ENCODE assay signal across 13 cellular contexts in genomic region chr2:240800241-240800640, GRCh38. TPM values are rescaled to one million over a fixed set of nuclear protein-coding genes. Genes with fewer than 3 reads are reported as not detected.
DNase-seq lines count a peak whose midpoint lies in the region; ATAC-seq and TF ChIP-seq lines count a peak whose summit lies in the region.
"Had no signal": no experiment of that assay in that cellular context is flagged by ENCODE, and none has a peak within 500 bp of the region (broad histone marks: within the 10 kb centered on the region; RNA-seq: fewer than 3 reads in every experiment).

No MANE protein-coding gene starts in this region.

- TF ChIP-seq CTCF in endothelial cell (IDR thresholded peaks at IDR 0.05; ENCODE audit: unreplicated experiment) (no peak), testis (IDR thresholded peaks at IDR 0.05) (no peak)

- H3K4me3 Mint-ChIP-seq in activated T-cell treated with anti-CD3 and anti-CD28 coated beads, Interleukin-2, amount 50 U/mL, for 4 hours = no peak overlapping the region
- H3K4me3 Mint-ChIP-seq in endothelial cell (ENCODE audit: unreplicated experiment) = no peak overlapping the region

- no peak overlapping the region for H3K4me3 ChIP-seq in testis
- H3K4me3 ChIP-seq: skin epidermis, upper lobe of left lung had no signal

- no peak for TF ChIP-seq POLR2A in testis (IDR thresholded peaks at IDR 0.05)

- 41 to 60% methylated on average over 14 of the region's 14 CpGs for WGBS in testis, 2 donors

- no peak for ATAC-seq in activated T-cell treated with anti-CD3 and anti-CD28 coated beads, Interleukin-2, amount 50 U/mL, for 4 hours

- peaks cover 42% of the 10 kb centered on the region for H3K27me3 Mint-ChIP-seq in activated T-cell treated with anti-CD3 and anti-CD28 coated beads, Interleukin-2, amount 50 U/mL, for 4 hours (ENCODE audit: low read depth)
- H3K27me3 Mint-ChIP-seq in endothelial cell (ENCODE audit: unreplicated experiment) = peaks cover 2% of the 10 kb centered on the region

- H3K27ac Mint-ChIP-seq in endothelial cell (ENCODE audit: unreplicated experiment) = peak overlapping the region; percentile 57

- intact Hi-C loops in testis (cut with DNase I; ENCODE audit: low total_unique reads) = no loop called here

- no peaks in the 10 kb centered on the region for H3K9me3 ChIP-seq in testis
- H3K9me3 ChIP-seq: upper lobe of left lung had no signal

- no peaks in the 10 kb centered on the region for H3K36me3 Mint-ChIP-seq in activated T-cell treated with anti-CD3 and anti-CD28 coated beads, Interleukin-2, amount 50 U/mL, for 4 hours (ENCODE audit: insufficient read depth)
- peaks cover 4% of the 10 kb centered on the region for H3K36me3 Mint-ChIP-seq in endothelial cell (ENCODE audit: low read depth, unreplicated experiment)

- H3K9me3 Mint-ChIP-seq in activated T-cell treated with anti-CD3 and anti-CD28 coated beads, Interleukin-2, amount 50 U/mL, for 4 hours = no peaks in the 10 kb centered on the region
- no peaks in the 10 kb centered on the region for H3K9me3 Mint-ChIP-seq in endothelial cell (ENCODE audit: unreplicated experiment)

- peaks cover 8% of the 10 kb centered on the region for H3K4me1 ChIP-seq in testis
- H3K4me1 ChIP-seq: upper lobe of left lung had no signal

- H3K36me3 ChIP-seq in testis (ENCODE audit: low read depth, missing control alignments) = no peaks in the 10 kb centered on the region
- H3K36me3 ChIP-seq: upper lobe of left lung had no signal

- peak; percentile 2 for DNase-seq in activated T-cell treated with anti-CD3 and anti-CD28 coated beads, Interleukin-2, amount 50 U/mL, for 4 hours
- no peak for DNase-seq in activated T-cell treated with anti-CD3 and anti-CD28 coated beads for 4 hours
- no peak for DNase-seq in endothelial cell (ENCODE audit: low spot score)
- DNase-seq in midbrain (lab: John Stamatoyannopoulos, UW) = peak; percentile 69
- DNase-seq in testis = peak; percentile 39
- DNase-seq in SIG-M5 (lab: John Stamatoyannopoulos, UW) = no peak
- DNase-seq in dedifferentiated amniotic fluid mesenchymal stem cell (ENCODE audit: extremely low spot score) = no peak
- DNase-seq in germinal center (ENCODE audit: low spot score) = no peak
- DNase-seq: MM.1S, T1000 had no signal

- H3K27ac ChIP-seq in testis = no peak overlapping the region
- H3K27ac ChIP-seq: skin epidermis, upper lobe of left lung had no signal

- H3K27me3 ChIP-seq in testis = no peaks in the 10 kb centered on the region
- H3K27me3 ChIP-seq: upper lobe of left lung had no signal

- no peaks in the 10 kb centered on the region for H3K4me1 Mint-ChIP-seq in activated T-cell treated with anti-CD3 and anti-CD28 coated beads, Interleukin-2, amount 50 U/mL, for 4 hours (ENCODE audit: low read depth)
- H3K4me1 Mint-ChIP-seq in endothelial cell (ENCODE audit: unreplicated experiment) = peaks cover 13% of the 10 kb centered on the region

RNA-seq across cellular contexts. Expression of gene KIF1A, which starts 19.8 kb away (rescaled TPM):
- total RNA-seq in activated T-cell treated with anti-CD3 and anti-CD28 coated beads, Interleukin-2, amount 50 U/mL, for 4 hours = 1 to 10 TPM; 2.5 to 4.5 (median 3.1) TPM
- total RNA-seq in endothelial cell (ENCODE audit: unreplicated experiment) = 52.2 TPM
- total RNA-seq in testis = 10 to 100 TPM; 37.0 to 42.1 TPM
- 33.5 TPM for polyA plus RNA-seq in testis (ENCODE audit: insufficient read depth, low read depth, low replicate concordance)
- total RNA-seq: mesenteric fat pad had no signal

Comparison
In these comparisons a context has a peak if more than half of its experiments do, and no peak if none do; other contexts are left out.
1. DNase-seq: peak in activated T-cell treated with anti-CD3 and anti-CD28 coated beads, Interleukin-2, amount 50 U/mL, for 4 hours (single experiment), midbrain (single experiment) and testis (single experiment); none in activated T-cell treated with anti-CD3 and anti-CD28 coated beads for 4 hours (single experiment), endothelial cell (single experiment), SIG-M5 (single experiment), dedifferentiated amniotic fluid mesenchymal stem cell (single experiment) and germinal center (single experiment).